1 cellular context compared by ENCODE assay signal in genomic region chr9:92598382-92598781, GRCh38.
TF ChIP-seq lines count a peak whose summit lies in the region.

No MANE protein-coding gene starts in this region.

TF ChIP-seq in HepG2, 621 proteins besides CTCF, POLR2A, EP300 and RAD21 (continued from another document):
- peak; percentile 90; the same call in 1 of the 2 replicates for TF ChIP-seq ZBED4 (CRISPR knock-in tag; IDR thresholded peaks at IDR 0.05; ENCODE audit: borderline replicate concordance)
- peak; percentile 82 for TF ChIP-seq ZNF687 (CRISPR knock-in tag; IDR thresholded peaks at IDR 0.05)
- peak; percentile 63 for TF ChIP-seq HNF4A (CRISPR knock-in tag; IDR thresholded peaks at IDR 0.05)
